8 cellular contexts compared by ENCODE assay signal in genomic region chr2:173075781-173076556, GRCh38. TPM values are rescaled to one million over a fixed set of nuclear protein-coding genes. Genes with fewer than 3 reads are reported as not detected.
A peak's percentile ranks its signal among the peaks of the same experiment; 100 is the strongest.
DNase-seq lines count a peak whose midpoint lies in the region; ATAC-seq and TF ChIP-seq lines count a peak whose summit lies in the region.

Gene MAP3K20 (plus strand): TSS chr2:173075846. CDS start chr2:173091032, 15,186 bp downstream.

- DNase-seq in activated naive CD4-positive, alpha-beta T cell treated with Interleukin-2 at 50 U/mL for 16 hours, result peak; percentile 50
- DNase-seq in activated naive CD4-positive, alpha-beta T cell (lab: John Stamatoyannopoulos, UW), result no peak
- peak; percentile 9 for DNase-seq in NCI-H2029 treated with DMSO at 0.1 percent for 48 hours (lab: John Stamatoyannopoulos, UW)
- DNase-seq in cerebellar cortex (ENCODE audit: low spot score), result peak; percentile 20
- DNase-seq in kidney epithelial cell (ENCODE audit: low read depth), result no peak
- DNase-seq in stimulated activated CD4-positive, alpha-beta T cell treated with anti-CD3 and anti-CD28 coated beads, Interleukin-15, amount 100 ng/mL, for 24 hours, result peak; percentile 68

- no peaks in the 10 kb centered on the region for H3K36me3 ChIP-seq in kidney epithelial cell (ENCODE audit: control insufficient read depth, insufficient read depth, low read length)

- peak; percentile 64 for ATAC-seq in HG02852 (IDR thresholded peaks at IDR 0.05; ENCODE audit: unreplicated experiment)

- H3K4me3 ChIP-seq in WI38 (ENCODE audit: low read depth, low read length) (peak within 1 kb of the TSS; percentile 80), kidney epithelial cell (ENCODE audit: low read depth, low read length) (peak within 1 kb of the TSS; percentile 69)

- H3K27me3 ChIP-seq in kidney epithelial cell (ENCODE audit: control insufficient read depth, insufficient read depth, low read length), result no peaks in the 10 kb centered on the region

- TF ChIP-seq CTCF in WI38 (IDR thresholded peaks at IDR 0.05; ENCODE audit: low read depth, low read length), result no peak
- peak; percentile 31 for TF ChIP-seq CTCF in kidney epithelial cell (IDR thresholded peaks at IDR 0.05; ENCODE audit: insufficient read depth, low read length, poor library complexity, severe bottlenecking)

RNA-seq across cellular contexts. Expression of gene MAP3K20, which starts in this region (rescaled TPM):
- total RNA-seq in kidney epithelial cell, result 18.9 and 20.4 TPM in 2 replicates

Comparison
In these comparisons a context has a peak if more than half of its experiments do, and no peak if none do; other contexts are left out.
1. DNase-seq: peak in activated naive CD4-positive, alpha-beta T cell treated with Interleukin-2 at 50 U/mL for 16 hours (single experiment), NCI-H2029 treated with DMSO at 0.1 percent for 48 hours (single experiment), cerebellar cortex (single experiment) and stimulated activated CD4-positive, alpha-beta T cell treated with anti-CD3 and anti-CD28 coated beads, Interleukin-15, amount 100 ng/mL, for 24 hours (single experiment); none in activated naive CD4-positive, alpha-beta T cell (0 of 4) and kidney epithelial cell (single experiment).